ENCODE assay signal across 24 cellular contexts in genomic region chr2:216389565-216389964, GRCh38. TPM values are rescaled to one million over a fixed set of nuclear protein-coding genes. Genes with fewer than 3 reads are reported as not detected.
A peak's percentile ranks its signal among the peaks of the same experiment; 100 is the strongest.
DNase-seq lines count a peak whose midpoint lies in the region; ATAC-seq and TF ChIP-seq lines count a peak whose summit lies in the region.
"Had no signal": no experiment of that assay in that cellular context is flagged by ENCODE, and none has a peak within 500 bp of the region (broad histone marks: within the 10 kb centered on the region; RNA-seq: fewer than 3 reads in every experiment).

No MANE protein-coding gene starts in this region.

- H3K36me3 ChIP-seq in lower lobe of right lung, result no peaks in the 10 kb centered on the region
- no peaks in the 10 kb centered on the region for H3K36me3 ChIP-seq in Karpas-422 (ENCODE audit: insufficient read depth, low read length)
- H3K36me3 ChIP-seq: BLaER1, colonic mucosa, HAP-1, uterus had no signal

- intact Hi-C loops in CD14-positive monocyte (cut with micrococcal nuclease) (loop anchor here in 1 of 2 donors (10.0 kb wide), 1 partner anchor 1725 kb away; no protein-coding TSS in a partner anchor), lower lobe of right lung (cut with DNase I) (no loop called here)

- H3K4me3 ChIP-seq in cardiac fibroblast (replicated peaks in 1 of 2; ENCODE audit: low read depth in 2 of 2, low read length in 2 of 2), result no peak overlapping the region
- no peak overlapping the region for H3K4me3 ChIP-seq in lower lobe of right lung
- H3K4me3 ChIP-seq in Karpas-422 (ENCODE audit: low read length), result no peak overlapping the region
- H3K4me3 ChIP-seq: A549, BLaER1, colonic mucosa, HAP-1, uterus had no signal

- H3K9ac ChIP-seq in Karpas-422 (ENCODE audit: low read length), result no peak overlapping the region
- H3K9ac ChIP-seq: BLaER1 had no signal

- peaks cover 0 to 3% (median 0%) of the 10 kb centered on the region in 7 donors for H3K9me3 Mint-ChIP-seq in CD14-positive monocyte

- DNase-seq in CD14-positive monocyte (ENCODE audit: low spot score) (no peak), NOMO-1 (lab: John Stamatoyannopoulos, UW; ENCODE audit: unreplicated experiment in 2 of 2) (peak; percentile 34 to 64), cardiac fibroblast (ENCODE audit: low read depth in 2 of 2) (peak; percentile 39 to 83), lower lobe of right lung (no peak), Karpas-422 (no peak), NCI-H69 (lab: John Stamatoyannopoulos, UW) (no peak), NCI-H2171 (lab: John Stamatoyannopoulos, UW) (no peak)
- DNase-seq: activated CD4-positive, alpha-beta T cell treated with anti-CD3 and anti-CD28 coated beads for 4 hours; activated CD8-positive, alpha-beta memory T cell treated with anti-CD3 and anti-CD28 coated beads, Interleukin-2, amount 10 ng/mL, durations not matched to agents 7 days and 5 days; colonic mucosa; foreskin melanocyte; kidney; NCI-H187; right cardiac atrium; stimulated activated CD4-positive, alpha-beta T cell treated with anti-CD3 and anti-CD28 coated beads, Interleukin-15, amount 100 ng/mL, for 24 hours; uterus had no signal

- no peaks in the 10 kb centered on the region for H3K9me2 ChIP-seq in Karpas-422 (replicated peaks; ENCODE audit: insufficient read depth, low read length)

- H3K9me3 ChIP-seq in lower lobe of right lung (no peaks in the 10 kb centered on the region), Karpas-422 (ENCODE audit: low read length) (no peaks in the 10 kb centered on the region)
- H3K9me3 ChIP-seq: A549, BLaER1, colonic mucosa, HAP-1, uterus had no signal

- no peaks in the 10 kb centered on the region for H3K27me3 ChIP-seq in lower lobe of right lung (ENCODE audit: low read depth)
- H3K27me3 ChIP-seq in Karpas-422 (ENCODE audit: low read length), result no peaks in the 10 kb centered on the region
- H3K27me3 ChIP-seq: BLaER1, colonic mucosa, uterus had no signal

- no peak overlapping the region for H2AFZ ChIP-seq in Karpas-422 (ENCODE audit: low read length)

- H4K20me1 ChIP-seq in Karpas-422 (ENCODE audit: insufficient read depth, low read depth, low read length), result no peaks in the 10 kb centered on the region
- H4K20me1 ChIP-seq: BLaER1 had no signal

- peak overlapping the region in 5 of 7 donors; percentile 15 to 83 (median 60) for H3K27ac Mint-ChIP-seq in CD14-positive monocyte
- H3K27ac Mint-ChIP-seq: activated CD8-positive, alpha-beta memory T cell treated with anti-CD3 and anti-CD28 coated beads, Interleukin-2, amount 10 ng/mL, durations not matched to agents 7 days and 5 days; activated naive CD8-positive, alpha-beta T cell; memory B cell had no signal

- no peak overlapping the region for H3K4me2 ChIP-seq in Karpas-422 (ENCODE audit: low read depth, low read length, poor library complexity, severe bottlenecking)
- H3K4me2 ChIP-seq: A549, BLaER1 had no signal

- peak; percentile 27 to 43 for ATAC-seq in lower lobe of right lung
- no peak for ATAC-seq in HG02571 (IDR thresholded peaks at IDR 0.05; ENCODE audit: unreplicated experiment)
- ATAC-seq: A549; activated CD8-positive, alpha-beta memory T cell treated with anti-CD3 and anti-CD28 coated beads, Interleukin-2, amount 10 ng/mL, durations not matched to agents 7 days and 5 days; HepG2; right cardiac atrium had no signal

- no peaks in the 10 kb centered on the region for H3K36me3 Mint-ChIP-seq in CD14-positive monocyte
- H3K36me3 Mint-ChIP-seq: activated CD8-positive, alpha-beta memory T cell treated with anti-CD3 and anti-CD28 coated beads, Interleukin-2, amount 10 ng/mL, durations not matched to agents 7 days and 5 days; activated naive CD8-positive, alpha-beta T cell; memory B cell had no signal

- H3K27me3 Mint-ChIP-seq in CD14-positive monocyte (ENCODE audit: low read depth in 3 of 3), result peaks cover 0 to 2% (median 1%) of the 10 kb centered on the region in 3 donors
- H3K27me3 Mint-ChIP-seq: activated naive CD8-positive, alpha-beta T cell had no signal

- H3K4me1 Mint-ChIP-seq in CD14-positive monocyte, result peaks cover 28% of the 10 kb centered on the region

- H3K4me3 Mint-ChIP-seq in CD14-positive monocyte, result no peak overlapping the region
- H3K4me3 Mint-ChIP-seq: activated CD8-positive, alpha-beta memory T cell treated with anti-CD3 and anti-CD28 coated beads, Interleukin-2, amount 10 ng/mL, durations not matched to agents 7 days and 5 days; activated naive CD8-positive, alpha-beta T cell; memory B cell had no signal

- no peak for TF ChIP-seq CTCF in CD14-positive monocyte (IDR thresholded peaks at IDR 0.05)
- no peak for TF ChIP-seq CTCF in cardiac fibroblast (IDR thresholded peaks at IDR 0.05; ENCODE audit: low read depth, low read length)
- no peak for TF ChIP-seq CTCF in lower lobe of right lung (IDR thresholded peaks at IDR 0.05)

- H3K79me2 ChIP-seq in Karpas-422 (ENCODE audit: low read length), result no peaks in the 10 kb centered on the region

- H3K27ac ChIP-seq in lower lobe of right lung (no peak overlapping the region), Karpas-422 (ENCODE audit: low read length) (no peak overlapping the region)
- H3K27ac ChIP-seq: A549, BLaER1, colonic mucosa, uterus had no signal

- H3K4me1 ChIP-seq in lower lobe of right lung, result no peaks in the 10 kb centered on the region
- H3K4me1 ChIP-seq in Karpas-422 (ENCODE audit: low read length), result no peaks in the 10 kb centered on the region
- H3K4me1 ChIP-seq: colonic mucosa, HAP-1, uterus had no signal

RNA-seq across cellular contexts. Expression of gene MARCHF4, which starts 17.3 kb away (rescaled TPM):
- not detected for polyA plus RNA-seq in CD14-positive monocyte
- total RNA-seq in lower lobe of right lung, result 0.12 TPM
- not detected in 2 replicates for total RNA-seq in Karpas-422 (2014; rRNA removed; shearing (Covaris generic); ENCODE audit: low replicate concordance)
- total RNA-seq: activated CD8-positive, alpha-beta memory T cell treated with anti-CD3 and anti-CD28 coated beads, Interleukin-2, amount 10 ng/mL, durations not matched to agents 7 days and 5 days; HepG2; kidney; omental fat pad had no signal
- polyA plus RNA-seq: HepG2, right cardiac atrium had no signal

RNA-seq across cellular contexts. Expression of gene SMARCAL1, which starts 22.7 kb away (rescaled TPM):
- 10 to 100 TPM; 11.5 to 13.3 TPM for polyA plus RNA-seq in CD14-positive monocyte
- total RNA-seq in lower lobe of right lung, result 19.0 TPM
- total RNA-seq in Karpas-422 (2014; rRNA removed; shearing (Covaris generic); ENCODE audit: low replicate concordance), result 18.0 and 23.7 TPM in 2 replicates

Comparison
In these comparisons a context has a peak if more than half of its experiments do, and no peak if none do; other contexts are left out.
1. DNase-seq: peak in NOMO-1 (2 of 2) and cardiac fibroblast (2 of 2); none in CD14-positive monocyte (single experiment), lower lobe of right lung (single experiment), Karpas-422 (single experiment), NCI-H69 (single experiment) and NCI-H2171 (single experiment).